9 cellular contexts compared by ENCODE assay signal in genomic region chr17:50152736-50153135, GRCh38. TPM values are rescaled to one million over a fixed set of nuclear protein-coding genes. Genes with fewer than 3 reads are reported as not detected.
DNase-seq lines count a peak whose midpoint lies in the region; TF ChIP-seq lines count a peak whose summit lies in the region.
"Had no signal": no experiment of that assay in that cellular context is flagged by ENCODE, and none has a peak within 500 bp of the region (broad histone marks: within the 10 kb centered on the region; RNA-seq: fewer than 3 reads in every experiment).

No MANE protein-coding gene starts in this region.

- CTCF ChIA-PET in Calu3 (lab: Charles Lee): interaction anchor here (0.6 to 1.9 kb wide), 10 partner anchors 9 to 323 kb away, joined by 3 to 14 read pairs (median 6); no protein-coding TSS in a partner anchor

- H3K36me3 Mint-ChIP-seq in Calu3 (ENCODE audit: insufficient read depth, unreplicated experiment) (peaks cover 50% of the 10 kb centered on the region), glutamatergic neuron (ENCODE audit: unreplicated experiment) (no peaks in the 10 kb centered on the region)

- H3K27me3 ChIP-seq in SJCRH30 (no peaks in the 10 kb centered on the region), skeletal muscle satellite cell (ENCODE audit: control insufficient read depth, insufficient read depth, low read length) (no peaks in the 10 kb centered on the region)

- H3K27me3 Mint-ChIP-seq in Calu3 (ENCODE audit: unreplicated experiment) (no peaks in the 10 kb centered on the region), glutamatergic neuron (ENCODE audit: unreplicated experiment) (peaks cover 5% of the 10 kb centered on the region)

- H3K27ac Mint-ChIP-seq in Calu3 (ENCODE audit: unreplicated experiment) (peak overlapping the region; percentile 58), glutamatergic neuron (ENCODE audit: unreplicated experiment) (peak overlapping the region; percentile 97)

- H3K27ac ChIP-seq in SJCRH30: no peak overlapping the region; the same call in 1 of the 2 replicates

- peaks cover 12% of the 10 kb centered on the region for H3K4me1 ChIP-seq in SJCRH30
- peaks cover 18% of the 10 kb centered on the region for H3K4me1 ChIP-seq in skeletal muscle satellite cell (ENCODE audit: control insufficient read depth, insufficient read depth, low read length)

- peak overlapping the region; percentile 82 for H3K9ac ChIP-seq in skeletal muscle satellite cell (ENCODE audit: low read depth, low read length)

- H3K4me3 ChIP-seq in SJCRH30: peak overlapping the region; percentile 91; the same call in 1 of the 2 replicates
- H3K4me3 ChIP-seq in skeletal muscle satellite cell (ENCODE audit: low read length): no peak overlapping the region

- TF ChIP-seq CTCF in Calu3 (IDR thresholded peaks at IDR 0.05; ENCODE audit: unreplicated experiment): no peak
- no peak for TF ChIP-seq CTCF in glutamatergic neuron (IDR thresholded peaks at IDR 0.05; ENCODE audit: partially characterized antibody, unreplicated experiment)

- peak overlapping the region; percentile 91 for H3K4me2 ChIP-seq in skeletal muscle satellite cell (ENCODE audit: low read length)

- H3K4me1 Mint-ChIP-seq in Calu3 (ENCODE audit: low read depth, unreplicated experiment) (peaks cover 47% of the 10 kb centered on the region), glutamatergic neuron (ENCODE audit: low read depth, unreplicated experiment) (peaks cover 3% of the 10 kb centered on the region)

- H3K36me3 ChIP-seq in SJCRH30 (no peaks in the 10 kb centered on the region), skeletal muscle satellite cell (ENCODE audit: insufficient read depth, low read length) (no peaks in the 10 kb centered on the region)

- H3K4me3 Mint-ChIP-seq in Calu3 (ENCODE audit: low read depth, unreplicated experiment) (peak overlapping the region; percentile 83), glutamatergic neuron (ENCODE audit: unreplicated experiment) (peak overlapping the region; percentile 91)

- intact Hi-C loops in Calu3 (cut with micrococcal nuclease; ENCODE audit: unreplicated experiment): no loop called here

- no TSS peak for BruUV-seq in Calu3 (replicated peaks; lab: Mats Ljungman, UMichigan)

- H3K9me3 Mint-ChIP-seq in Calu3 (ENCODE audit: low read depth, unreplicated experiment): no peaks in the 10 kb centered on the region
- peaks cover 6% of the 10 kb centered on the region for H3K9me3 Mint-ChIP-seq in glutamatergic neuron (ENCODE audit: unreplicated experiment)

- DNase-seq in Calu3 (no peak), SJCRH30 (no peak), glutamatergic neuron (no peak), hippocampal formation (lab: John Stamatoyannopoulos, UW) (no peak), NCI-H2171 (lab: John Stamatoyannopoulos, UW) (no peak), amniotic stem cell (lab: John Stamatoyannopoulos, UW) (no peak), UCSD-AML1 (lab: John Stamatoyannopoulos, UW; ENCODE audit: unreplicated experiment) (no peak)
- DNase-seq: central memory CD4-positive, alpha-beta T cell had no signal

- H3K9me3 ChIP-seq in SJCRH30 (replicated peaks) (no peaks in the 10 kb centered on the region), skeletal muscle satellite cell (replicated peaks; ENCODE audit: low read length) (no peaks in the 10 kb centered on the region)

RNA-seq across cellular contexts. Expression of gene PPP1R9B, which starts 2.3 kb away (rescaled TPM):
- 74.3 and 89.7 TPM in 2 replicates for total RNA-seq in Calu3 (2022)
- total RNA-seq in SJCRH30 (2014; rRNA removed; shearing (Covaris generic)): 32.1 TPM in 2 replicates
- total RNA-seq in glutamatergic neuron (ENCODE audit: unreplicated experiment): 74.0 TPM
- total RNA-seq in skeletal muscle satellite cell (2012; rRNA removed): 29.2 and 29.5 TPM in 2 replicates

RNA-seq across cellular contexts. Expression of gene SGCA, which starts 13.1 kb away (rescaled TPM):
- total RNA-seq in Calu3 (2022) (not detected in 2 replicates), glutamatergic neuron (ENCODE audit: unreplicated experiment) (1.3 TPM)
- 43.2 and 43.4 TPM in 2 replicates for total RNA-seq in SJCRH30 (2014; rRNA removed; shearing (Covaris generic))
- 2.5 and 15.7 TPM in 2 replicates for total RNA-seq in skeletal muscle satellite cell (2012; rRNA removed)

RNA-seq across cellular contexts. Expression of gene SAMD14, which starts 22.8 kb away (rescaled TPM):
- total RNA-seq in Calu3 (2022) (not detected in 2 replicates), glutamatergic neuron (ENCODE audit: unreplicated experiment) (95.0 TPM)
- total RNA-seq in SJCRH30 (2014; rRNA removed; shearing (Covaris generic)): 2.4 and 3.1 TPM in 2 replicates
- 0.44 and 0.51 TPM in 2 replicates for total RNA-seq in skeletal muscle satellite cell (2012; rRNA removed)

RNA-seq across cellular contexts. Expression of gene COL1A1, which starts 48.7 kb away (rescaled TPM):
- total RNA-seq in Calu3 (2022): 5.5 and 9.4 TPM in 2 replicates
- total RNA-seq in SJCRH30 (2014; rRNA removed; shearing (Covaris generic)): 4.2 and 4.4 TPM in 2 replicates
- 10.1 TPM for total RNA-seq in glutamatergic neuron (ENCODE audit: unreplicated experiment)
- total RNA-seq in skeletal muscle satellite cell (2012; rRNA removed): 1,202 and 1,869 TPM in 2 replicates

RNA-seq across cellular contexts. Expression of gene PDK2, which starts 57.6 kb away (rescaled TPM):
- total RNA-seq in Calu3 (2022) (29.5 and 39.1 TPM in 2 replicates), glutamatergic neuron (ENCODE audit: unreplicated experiment) (36.9 TPM)
- total RNA-seq in SJCRH30 (2014; rRNA removed; shearing (Covaris generic)): 10.7 and 12.5 TPM in 2 replicates
- total RNA-seq in skeletal muscle satellite cell (2012; rRNA removed): 12.9 and 17.0 TPM in 2 replicates

Comparison
In these comparisons a context has a peak if more than half of its experiments do, and no peak if none do; other contexts are left out.
1. RNA of gene SGCA, which starts 13.1 kb away (total RNA-seq): 43.2 to 43.4 TPM in SJCRH30; 1.3 TPM in glutamatergic neuron (single experiment) and not detected in Calu3; every median in the first group is over 10 times any median in the second.
2. RNA of gene SAMD14, which starts 22.8 kb away (total RNA-seq): 95.0 TPM in glutamatergic neuron (single experiment); 2.4 to 3.1 TPM in SJCRH30 and not detected in Calu3; every median in the first group is over 10 times any median in the second.